Comparison of ENCODE assay signal across 34 cellular contexts in the genomic region with DNA sequence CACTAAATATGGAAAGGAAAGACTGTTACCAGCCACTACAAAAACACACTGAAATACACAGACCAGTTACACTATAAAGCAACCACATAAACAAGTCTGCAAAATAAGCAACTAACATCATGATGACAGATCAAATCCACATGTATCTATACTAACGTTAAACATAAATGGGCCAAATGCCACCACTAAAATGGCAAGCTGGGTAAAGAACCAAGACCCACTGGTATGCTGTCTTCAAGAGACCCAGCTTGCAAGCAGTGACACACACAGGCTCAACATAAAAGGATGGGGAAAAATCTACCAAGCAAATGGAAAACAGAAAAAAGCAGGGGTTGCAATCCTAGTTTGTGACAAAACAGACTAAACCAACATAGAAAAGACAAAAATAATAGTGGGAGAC.
"Had no signal": no experiment of that assay in that cellular context is flagged by ENCODE, and none has a peak within 500 bp of the region (broad histone marks: within the 10 kb centered on the region; RNA-seq: fewer than 3 reads in every experiment).

No MANE protein-coding gene starts in this region.

- H3K4me3 ChIP-seq: MG63 had no signal

- H3K27me3 ChIP-seq: MG63 had no signal

- DNase-seq: Karpas-422, Kasumi-1, MG63, MM.1S, MV-4-11, NCI-H1048, NCI-H1092, NCI-H1092 treated with DMSO at 0.1 percent for 48 hours, NCI-H1105, NCI-H1105 treated with DMSO at 0.1 percent for 48 hours, NCI-H1417, NCI-H1417 treated with DMSO at 0.1 percent for 48 hours, NCI-H1436, NCI-H1436 treated with DMSO at 0.1 percent for 48 hours, NCI-H146, NCI-H1694, NCI-H1694 treated with DMSO at 0.1 percent for 48 hours, NCI-H187, NCI-H187 treated with DMSO at 0.1 percent for 48 hours, NCI-H1930, NCI-H2029, NCI-H2029 treated with DMSO at 0.1 percent for 48 hours, NCI-H2081, NCI-H2081 treated with DMSO at 0.1 percent for 48 hours, NCI-H2107, NCI-H2171, NCI-H2171 treated with DMSO at 0.1 percent for 48 hours, NCI-H2227 treated with DMSO at 0.1 percent for 48 hours, NCI-H226, NCI-H345, NCI-H446, NCI-H446 treated with DMSO at 0.1 percent for 48 hours, NCI-H510A, NCI-H510A treated with DMSO at 0.1 percent for 48 hours had no signal

- H3K36me3 ChIP-seq: MG63 had no signal
